28 cellular contexts compared by ENCODE assay signal in genomic region chr22:45265546-45265945, GRCh38. TPM values are rescaled to one million over a fixed set of nuclear protein-coding genes. Genes with fewer than 3 reads are reported as not detected.
"Had no signal": no experiment of that assay in that cellular context is flagged by ENCODE, and none has a peak within 500 bp of the region (broad histone marks: within the 10 kb centered on the region; RNA-seq: fewer than 3 reads in every experiment).

No MANE protein-coding gene starts in this region.

- H3K4me3 ChIP-seq: cardiac muscle cell, esophagus muscularis mucosa, gastrocnemius medialis, hepatocyte, right lobe of liver, thoracic aorta, vagina had no signal

- H3K27ac ChIP-seq: cardiac muscle cell, esophagus muscularis mucosa, gastrocnemius medialis, hepatocyte, neutrophil, right lobe of liver, thoracic aorta, vagina, VCaP had no signal

- H2AFZ ChIP-seq: hepatocyte had no signal

- H3K36me3 ChIP-seq: cardiac muscle cell, esophagus muscularis mucosa, gastrocnemius medialis, neutrophil, right lobe of liver, thoracic aorta, vagina had no signal

- H3K79me2 ChIP-seq: hepatocyte had no signal

- H3K4me2 ChIP-seq: hepatocyte had no signal

- H3K9me3 ChIP-seq: esophagus muscularis mucosa, gastrocnemius medialis, neutrophil, right lobe of liver, thoracic aorta, vagina had no signal

- DNase-seq: activated CD4-positive, alpha-beta T cell treated with anti-CD3 and anti-CD28 coated beads for 4 hours; activated CD4-positive, alpha-beta T cell treated with anti-CD3 and anti-CD28 coated beads, Interleukin-2, amount 50 U/mL, for 4 hours; activated gamma-delta T cell; activated naive CD4-positive, alpha-beta T cell treated with anti-CD3 and anti-CD28 coated beads, Interleukin-2, amount 10 ng/mL, durations not matched to agents 7 days and 5 days; aorta; effector CD4-positive, alpha-beta T cell; gastrocnemius medialis; glutamatergic neuron; left cardiac atrium; left ventricle myocardium superior; mammary epithelial cell; right lobe of liver; small intestine; stimulated activated CD4-positive, alpha-beta T cell treated with anti-CD3 and anti-CD28 coated beads, Interleukin-4, amount 100 ng/mL, for 24 hours had no signal

- H3K27me3 ChIP-seq: cardiac muscle cell, esophagus muscularis mucosa, gastrocnemius medialis, hepatocyte, right lobe of liver, vagina had no signal

RNA-seq across cellular contexts. Expression of gene UPK3A, which starts 19.2 kb away (rescaled TPM):
- total RNA-seq: activated T-helper 1 cell treated with anti-CD3 and anti-CD28 coated beads, Interleukin-12 subunit alpha, Interleukin-12 subunit beta, Interleukin-2, Interleukin-4 antibody, amounts not matched to agents 30 ng/mL and 10 ng/mL and 1 ng/mL, durations not matched to agents 14 hours and 24 hours and 36 hours; aorta; chondrocyte; esophagus muscularis mucosa; mammary epithelial cell; osteocyte; posterior vena cava; renal cortical epithelial cell; right lobe of liver; subcutaneous adipose tissue; T-helper 1 cell treated with Interleukin-12 subunit alpha and Interleukin-12 subunit beta and Interleukin-4 antibody, amounts not matched to agents 30 ng/mL and 1 ng/mL, for 36 hours; thoracic aorta; vagina had no signal
